8 cellular contexts compared by ENCODE assay signal in genomic region chr4:84750260-84750955, GRCh38.
DNase-seq lines count a peak whose midpoint lies in the region; ATAC-seq, FAIRE-seq and TF ChIP-seq lines count a peak whose summit lies in the region.

No MANE protein-coding gene starts in this region.

- no peaks in the 10 kb centered on the region for H4K20me1 ChIP-seq in KMS-11 (ENCODE audit: insufficient read depth)

- intact Hi-C loops in pancreas (cut with DNase I): loop anchor here in 1 of 3 donors (10.0 kb wide), 1 partner anchor 214 kb away; the partner anchor contains the start of gene WDFY3

- no peak overlapping the region for H3K4me2 ChIP-seq in KMS-11

- 5 to 6% methylated on average over 1 of the region's 1 CpG for WGBS in pancreas, 2 donors

- H3K4me1 ChIP-seq in KMS-11 (ENCODE audit: low read depth, poor library complexity, severe bottlenecking) (peaks cover 9% of the 10 kb centered on the region), pancreas (no peaks in the 10 kb centered on the region)

- no peak overlapping the region for H2AFZ ChIP-seq in KMS-11 (ENCODE audit: low read depth)

- no peaks in the 10 kb centered on the region for H3K9me3 ChIP-seq in pancreas

- H3K36me3 ChIP-seq in KMS-11 (ENCODE audit: insufficient read depth) (no peaks in the 10 kb centered on the region), pancreas (peaks cover 3 to 34% (median 9%) of the 10 kb centered on the region in 3 donors)

- FAIRE-seq in pancreas (lab: Jason Lieb, UNC): peak; percentile 89

- H3K9ac ChIP-seq in KMS-11: no peak overlapping the region

- H3K27me3 ChIP-seq in KMS-11 (ENCODE audit: insufficient read depth, low read depth) (no peaks in the 10 kb centered on the region), pancreas (no peaks in the 10 kb centered on the region)

- peak; percentile 66 for DNase-seq in EH (ENCODE audit: low read depth)
- peak; percentile 60 for DNase-seq in SK-N-DZ (ENCODE audit: low spot score)
- DNase-seq in fibroblast of peridontal ligament (ENCODE audit: extremely low read depth): peak; percentile 74
- no peak for DNase-seq in pancreas
- no peak for DNase-seq in NK-92 treated with Interleukin-12 subunit alpha and Interleukin-12 subunit beta, amount 100 ng/mL, for 24 hours (lab: John Stamatoyannopoulos, UW)
- no peak for DNase-seq in NCI-H226

- ATAC-seq in GM21526 (IDR thresholded peaks at IDR 0.05; ENCODE audit: low FRiP score, unreplicated experiment) (peak; percentile 90), pancreas (peak in 3 of 4 donors; percentile 79 to 87 (median 86))

- H3K79me2 ChIP-seq in KMS-11 (ENCODE audit: insufficient read depth, low read depth): no peaks in the 10 kb centered on the region

- H3K27ac ChIP-seq in KMS-11 (no peak overlapping the region), pancreas (no peak overlapping the region)

- no peak overlapping the region for H3K4me3 ChIP-seq in KMS-11 (IDR thresholded peaks at IDR 0.05; ENCODE audit: insufficient read depth, low read depth, low read length)
- no peak overlapping the region for H3K4me3 ChIP-seq in pancreas

- peak; percentile 84 for TF ChIP-seq CTCF in KMS-11 (conservative IDR thresholded peaks at IDR 0.05; ENCODE audit: low read depth, low read length)
- TF ChIP-seq CTCF in pancreas (IDR thresholded peaks at IDR 0.05): peak; percentile 9 to 60 (median 43)

Comparison
In these comparisons a context has a peak if more than half of its experiments do, and no peak if none do; other contexts are left out.
1. DNase-seq: peak in EH (single experiment), SK-N-DZ (single experiment) and fibroblast of peridontal ligament (single experiment); none in pancreas (0 of 6), NK-92 treated with Interleukin-12 subunit alpha and Interleukin-12 subunit beta, amount 100 ng/mL, for 24 hours (single experiment) and NCI-H226 (single experiment).